ENCODE assay signal across 18 cellular contexts in the genomic region with DNA sequence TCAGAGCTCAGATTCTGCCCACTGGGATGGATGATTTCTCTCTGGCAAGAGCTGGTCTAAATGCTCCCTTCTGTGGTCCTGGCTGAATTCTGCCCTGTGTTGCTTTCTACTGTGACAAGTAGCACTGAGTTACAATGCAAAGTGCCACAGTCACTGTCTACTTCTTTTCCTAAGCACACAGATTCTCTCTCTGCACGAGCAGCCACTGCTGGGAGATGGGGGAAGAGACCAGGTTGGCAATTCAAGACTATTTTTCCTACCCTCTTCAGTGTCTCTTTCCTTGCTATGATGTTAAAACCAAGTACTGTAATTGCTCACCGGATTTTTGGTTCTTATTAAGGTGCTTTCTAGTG. TPM values are rescaled to one million over a fixed set of nuclear protein-coding genes. Genes with fewer than 3 reads are reported as not detected.
DNase-seq lines count a peak whose midpoint lies in the region; ATAC-seq, FAIRE-seq and TF ChIP-seq lines count a peak whose summit lies in the region.
"Had no signal": no experiment of that assay in that cellular context is flagged by ENCODE, and none has a peak within 500 bp of the region (broad histone marks: within the 10 kb centered on the region; RNA-seq: fewer than 3 reads in every experiment).

No MANE protein-coding gene starts in this region.

- POLR2A ChIA-PET in HepG2 (lab: Yijun Ruan, JAX) (no interaction called here), PC-3 (lab: Charles Lee; ENCODE audit: unreplicated experiment) (no interaction called here), H1 (lab: Charles Lee; ENCODE audit: partially characterized antibody) (no interaction called here)

- no peak overlapping the region for H2BK5ac ChIP-seq in H1 (ENCODE audit: low read depth, low read length)

- H3K79me2 ChIP-seq in HepG2 (ENCODE audit: insufficient read depth, low read length) (no peaks in the 10 kb centered on the region), PC-3 (ENCODE audit: low read length) (no peaks in the 10 kb centered on the region), H1 (ENCODE audit: control insufficient read depth in 1 of 2, insufficient read depth in 2 of 2, low read length in 2 of 2) (no peaks in the 10 kb centered on the region)

- H3F3A ChIP-seq in PC-3 (ENCODE audit: low read length, unreplicated experiment) = no peaks in the 10 kb centered on the region

- no peak overlapping the region for H4K5ac ChIP-seq in H1 (ENCODE audit: insufficient read length, low read depth, low read length)

- H3K79me1 ChIP-seq in H1 (ENCODE audit: low read depth, low read length) = no peaks in the 10 kb centered on the region

- H3K23ac ChIP-seq in H1 (ENCODE audit: insufficient read length) = no peak overlapping the region

- no peak overlapping the region for H2BK120ac ChIP-seq in H1 (replicated peaks; ENCODE audit: low read depth, low read length)

- DNase-seq in HepG2 (ENCODE audit: low spot score) (no peak), right lobe of liver (no peak), PC-3 (no peak), H1 (ENCODE audit: low read depth in 1 of 2, low spot score in 2 of 2) (no peak), NCI-H2196 (lab: John Stamatoyannopoulos, UW; ENCODE audit: unreplicated experiment) (no peak), NCI-H146 treated with DMSO at 0.1 percent for 48 hours (lab: John Stamatoyannopoulos, UW; ENCODE audit: unreplicated experiment) (no peak), NCI-H2107 treated with DMSO at 0.1 percent for 48 hours (lab: John Stamatoyannopoulos, UW; ENCODE audit: unreplicated experiment) (no peak)
- DNase-seq: Caco-2; CD8-positive, alpha-beta T cell; DMS53; GOT3; KG1 had no signal

- CTCF ChIA-PET in HepG2 (lab: Yijun Ruan, JAX; ENCODE audit: low intra/inter-chr PET ratio, low total read pairs) = no interaction called here
- CTCF ChIA-PET in PC-3 (lab: Charles Lee) = no interaction called here
- CTCF ChIA-PET in H1 (lab: Charles Lee; ENCODE audit: partially characterized antibody) = no interaction called here

- TF ChIP-seq CTCF in HepG2 (CRISPR knock-in tag; IDR thresholded peaks at IDR 0.05) (no peak), right lobe of liver (IDR thresholded peaks at IDR 0.05) (no peak), PC-3 (conservative IDR thresholded peaks at IDR 0.05; ENCODE audit: low read depth, low read length) (no peak), H1 (IDR thresholded peaks at IDR 0.05; ENCODE audit: control extremely low read depth in 1 of 3, insufficient read depth in 1 of 3, low read depth in 1 of 3, low read length in 3 of 3) (no peak)

- no peak for TF ChIP-seq POLR2A in HepG2 (IDR thresholded peaks at IDR 0.05; ENCODE audit: insufficient read depth in 1 of 2, low read depth in 2 of 2, low read length in 2 of 2)
- no peak for TF ChIP-seq POLR2A in right lobe of liver (IDR thresholded peaks at IDR 0.05)
- TF ChIP-seq POLR2A in H1 (IDR thresholded peaks at IDR 0.05; ENCODE audit: control extremely low read depth in 1 of 2, low read depth in 2 of 2, low read length in 2 of 2) = no peak

- no peaks in the 10 kb centered on the region for H3K4me1 ChIP-seq in HepG2 (ENCODE audit: insufficient read depth, low read length)
- no peaks in the 10 kb centered on the region for H3K4me1 ChIP-seq in right lobe of liver
- H3K4me1 ChIP-seq in PC-3 (ENCODE audit: insufficient read depth, low read length) = no peaks in the 10 kb centered on the region
- no peaks in the 10 kb centered on the region for H3K4me1 ChIP-seq in H1 (replicated peaks in 1 of 4; ENCODE audit: control insufficient read depth in 3 of 4, insufficient read depth in 4 of 4, low read length in 3 of 4)
- H3K4me1 ChIP-seq: A549, Caco-2, HAP-1 had no signal

- H3K27ac ChIP-seq in HepG2 (ENCODE audit: extremely low read length, insufficient read depth, low read length) (no peak overlapping the region), right lobe of liver (no peak overlapping the region), PC-3 (ENCODE audit: low read length) (no peak overlapping the region), H1 (ENCODE audit: low read depth, low read length) (no peak overlapping the region)
- H3K27ac ChIP-seq: A549 had no signal

- H3K9me2 ChIP-seq in PC-3 (replicated peaks; ENCODE audit: low read length) = no peaks in the 10 kb centered on the region

- no peak overlapping the region for H3K4me3 ChIP-seq in HepG2 (replicated peaks in 1 of 3; ENCODE audit: insufficient read depth in 1 of 3, low read depth in 2 of 3, low read length in 3 of 3)
- H3K4me3 ChIP-seq in right lobe of liver = no peak overlapping the region
- H3K4me3 ChIP-seq in PC-3 (ENCODE audit: low read length) = no peak overlapping the region
- no peak overlapping the region for H3K4me3 ChIP-seq in H1 (ENCODE audit: extremely low read depth in 1 of 4, insufficient read depth in 2 of 4, low read depth in 3 of 4, low read length in 4 of 4)
- H3K4me3 ChIP-seq: A549, HAP-1 had no signal

- no peak for FAIRE-seq in HepG2 (lab: Jason Lieb, UNC)
- no peak for FAIRE-seq in H1 (lab: Jason Lieb, UNC)
- FAIRE-seq: A549 had no signal

- no peak overlapping the region for H4K8ac ChIP-seq in H1 (ENCODE audit: extremely low read depth, insufficient read depth, low read length)

- H3K36me3 ChIP-seq in HepG2 (replicated peaks in 1 of 2; ENCODE audit: control insufficient read depth in 1 of 2, insufficient read depth in 2 of 2, low read length in 2 of 2) (no peaks in the 10 kb centered on the region), right lobe of liver (no peaks in the 10 kb centered on the region), PC-3 (ENCODE audit: low read depth, low read length) (no peaks in the 10 kb centered on the region), H1 (ENCODE audit: control insufficient read depth in 2 of 4, insufficient read depth in 4 of 4, low read length in 3 of 4) (no peaks in the 10 kb centered on the region)
- H3K36me3 ChIP-seq: HAP-1 had no signal

- H3K27me3 Mint-ChIP-seq in stimulated activated memory B cell treated with anti-CD40 and anti-IgM and Interleukin-4, amounts not matched to agents 10 μg/mL and 1 μg/mL and 100 μg/mL, for 72 hours = no peaks in the 10 kb centered on the region

- intact Hi-C loops in HepG2 (cut with micrococcal nuclease; ENCODE audit: unreplicated experiment) = no loop called here
- intact Hi-C loops in right lobe of liver (cut with DNase I) = no loop called here
- intact Hi-C loops in PC-3 (cut with micrococcal nuclease) = no loop called here

- H3K27me3 ChIP-seq in HepG2 (ENCODE audit: control insufficient read depth in 1 of 2, insufficient read depth in 2 of 2, low read length in 2 of 2) (no peaks in the 10 kb centered on the region), right lobe of liver (no peaks in the 10 kb centered on the region), PC-3 (ENCODE audit: low read length) (no peaks in the 10 kb centered on the region), H1 (replicated peaks in 1 of 4; ENCODE audit: control insufficient read depth in 3 of 4, extremely low read depth in 1 of 4, insufficient read depth in 3 of 4, low read length in 3 of 4) (no peaks in the 10 kb centered on the region)

- peak; percentile 62 for ATAC-seq in HepG2
- no peak for ATAC-seq in right lobe of liver
- ATAC-seq in PC-3 = 0 out of 2 replicates have a peak, but pooled peaks have one; percentile 15
- ATAC-seq in stimulated activated memory B cell treated with anti-CD40 and anti-IgM and Interleukin-4, amounts not matched to agents 10 μg/mL and 1 μg/mL and 100 μg/mL, for 72 hours = no peak
- ATAC-seq: A549; CD8-positive, alpha-beta T cell had no signal

- no peak overlapping the region for H2BK20ac ChIP-seq in H1 (ENCODE audit: low read length)

- BruUV-seq in HepG2 (replicated peaks; lab: Mats Ljungman, UMichigan) (no TSS peak), PC-3 (replicated peaks; lab: Mats Ljungman, UMichigan) (no TSS peak)

- H3K4me1 Mint-ChIP-seq in stimulated activated memory B cell treated with anti-CD40 and anti-IgM and Interleukin-4, amounts not matched to agents 10 μg/mL and 1 μg/mL and 100 μg/mL, for 72 hours = peaks cover 17% of the 10 kb centered on the region
- H3K4me1 Mint-ChIP-seq: CD14-positive monocyte had no signal

- no peak overlapping the region for H2BK12ac ChIP-seq in H1 (ENCODE audit: low read depth, low read length)

- H4K91ac ChIP-seq in H1 (replicated peaks; ENCODE audit: insufficient read length, low read length) = no peak overlapping the region

- no peak overlapping the region for H2AK5ac ChIP-seq in H1 (ENCODE audit: low read depth, low read length)

- H3K18ac ChIP-seq in H1 (ENCODE audit: extremely low read depth, low read length) = no peak overlapping the region

- TF ChIP-seq EP300 in HepG2 (IDR thresholded peaks at IDR 0.05; ENCODE audit: low read depth in 2 of 2, low read length in 2 of 2) (no peak), HepG2 (CRISPR knock-in tag; IDR thresholded peaks at IDR 0.05; ENCODE audit: borderline replicate concordance) (no peak), H1 (IDR thresholded peaks at IDR 0.05; ENCODE audit: borderline replicate concordance in 1 of 2, low read depth in 2 of 2, low read length in 2 of 2) (no peak)

- H4K20me1 ChIP-seq in HepG2 (ENCODE audit: insufficient read depth, low read length) (no peaks in the 10 kb centered on the region), PC-3 (ENCODE audit: low read length) (no peaks in the 10 kb centered on the region), H1 (replicated peaks in 1 of 2; ENCODE audit: control insufficient read depth in 1 of 2, insufficient read depth in 2 of 2, low read length in 2 of 2) (no peaks in the 10 kb centered on the region)

- H3K4me3 Mint-ChIP-seq in stimulated activated memory B cell treated with anti-CD40 and anti-IgM and Interleukin-4, amounts not matched to agents 10 μg/mL and 1 μg/mL and 100 μg/mL, for 72 hours = no peak overlapping the region
- H3K4me3 Mint-ChIP-seq: CD14-positive monocyte; CD8-positive, alpha-beta T cell had no signal

- no peaks in the 10 kb centered on the region for H3K9me3 Mint-ChIP-seq in stimulated activated memory B cell treated with anti-CD40 and anti-IgM and Interleukin-4, amounts not matched to agents 10 μg/mL and 1 μg/mL and 100 μg/mL, for 72 hours

- H3K4me2 ChIP-seq in HepG2 (ENCODE audit: low read depth, low read length) (no peak overlapping the region), PC-3 (ENCODE audit: low read length) (no peak overlapping the region), H1 (ENCODE audit: insufficient read depth in 1 of 2, low read depth in 2 of 2, low read length in 2 of 2) (no peak overlapping the region)
- H3K4me2 ChIP-seq: A549 had no signal

- peak overlapping the region; percentile 32 for H3K27ac Mint-ChIP-seq in stimulated activated memory B cell treated with anti-CD40 and anti-IgM and Interleukin-4, amounts not matched to agents 10 μg/mL and 1 μg/mL and 100 μg/mL, for 72 hours
- H3K27ac Mint-ChIP-seq: CD14-positive monocyte; CD8-positive, alpha-beta T cell had no signal

- no peak overlapping the region for H3K56ac ChIP-seq in H1 (replicated peaks; ENCODE audit: insufficient read length, low read depth, low read length)

- no peak overlapping the region for H2AFZ ChIP-seq in HepG2 (ENCODE audit: low read length)
- no peak overlapping the region for H2AFZ ChIP-seq in PC-3 (ENCODE audit: low read length)
- peak overlapping the region; percentile 64 for H2AFZ ChIP-seq in H1 (ENCODE audit: low read length)

- in situ Hi-C loops in HepG2 (cut with HindIII; ENCODE audit: extremely low pct_ligation_motif_present, low pct_unique_long_range_greater_than_20kb) = no loop called here

- H3K9me3 ChIP-seq in HepG2 (ENCODE audit: low read length) (0 out of 2 replicates have a peak, but pooled peaks cover 4% of the 10 kb centered on the region), right lobe of liver (no peaks in the 10 kb centered on the region), PC-3 (ENCODE audit: low read length) (no peaks in the 10 kb centered on the region), H1 (ENCODE audit: insufficient read depth in 2 of 2, low read depth in 1 of 2, low read length in 1 of 2) (no peaks in the 10 kb centered on the region)
- H3K9me3 ChIP-seq: A549, Caco-2, HAP-1 had no signal

- no peak overlapping the region for H2BK15ac ChIP-seq in H1 (ENCODE audit: low read length)

- H3K9ac ChIP-seq in HepG2 (ENCODE audit: insufficient read depth, low read depth, low read length) (no peak overlapping the region), PC-3 (ENCODE audit: low read length) (no peak overlapping the region), H1 (replicated peaks in 1 of 4; ENCODE audit: extremely low read depth in 1 of 4, low read depth in 3 of 4, low read length in 3 of 4) (no peak overlapping the region)

- TF ChIP-seq RAD21 in HepG2 (CRISPR knock-in tag; IDR thresholded peaks at IDR 0.05) (no peak), H1 (IDR thresholded peaks at IDR 0.05 in 1 of 2, conservative IDR thresholded peaks at IDR 0.05 in 1 of 2; ENCODE audit: low read depth in 2 of 2, low read length in 2 of 2) (no peak)

- H3K23me2 ChIP-seq in H1 (ENCODE audit: low read depth, low read length) = no peaks in the 10 kb centered on the region

- H3K14ac ChIP-seq in H1 (ENCODE audit: insufficient read length) = no peak overlapping the region

- H3K4ac ChIP-seq in H1 (replicated peaks; ENCODE audit: insufficient read length, low read depth, low read length) = no peak overlapping the region

- 8% methylated on average over 2 of the region's 2 CpGs for WGBS in HepG2 (ENCODE audit: low lambda C conversion rate)
- 69% methylated on average over 2 of the region's 2 CpGs for WGBS in right lobe of liver (ENCODE audit: insufficient coverage, low coverage, low lambda C conversion rate, missing lambda C conversion rate)
- 74% methylated on average over 2 of the region's 2 CpGs; no CpG with 5 or more reads in 1 of the 2 experiments for WGBS in H1 (ENCODE audit: extremely low coverage in 1 of 2, insufficient coverage in 1 of 2, insufficient read length in 1 of 2, insufficient replicate concordance in 2 of 2, low coverage in 1 of 2, low lambda C conversion rate in 2 of 2, missing lambda C conversion rate in 1 of 2), 2 experiments

- peaks cover 88% of the 10 kb centered on the region for H3K36me3 Mint-ChIP-seq in stimulated activated memory B cell treated with anti-CD40 and anti-IgM and Interleukin-4, amounts not matched to agents 10 μg/mL and 1 μg/mL and 100 μg/mL, for 72 hours

RNA-seq across cellular contexts. Expression of gene STAP1, which starts 45.5 kb away (rescaled TPM):
- not detected in 2 replicates for total RNA-seq in HepG2 (2016; rRNA removed; fragmentation: Illumina TruSeq; extraction: Trizol)
- not detected in 2 replicates for total RNA-seq in HepG2 (2016; cell fraction: cytosol; rRNA removed; fragmentation: Illumina TruSeq; extraction: Trizol; ENCODE audit: low read depth)
- not detected in 2 replicates for total RNA-seq in HepG2 (2016; cell fraction: insoluble cytoplasmic fraction; rRNA removed; fragmentation: Illumina TruSeq; extraction: Trizol)
- not detected in 2 replicates for total RNA-seq in HepG2 (2016; cell fraction: membrane; rRNA removed; fragmentation: Illumina TruSeq; extraction: Trizol)
- not detected in 2 replicates for total RNA-seq in HepG2 (2016; cell fraction: nucleus; rRNA removed; fragmentation: Illumina TruSeq; extraction: Trizol)
- polyA plus RNA-seq in HepG2 (2011; rRNA removed) = not detected in 2 replicates
- polyA plus RNA-seq in HepG2 (2011; cell fraction: cytosol; rRNA removed) = not detected in 2 replicates
- not detected in 2 replicates for polyA plus RNA-seq in HepG2 (2011; cell fraction: nucleus; rRNA removed)
- polyA plus RNA-seq in HepG2 (2012) = not detected in 2 replicates
- not detected in 2 replicates for polyA plus RNA-seq in HepG2 (2016; cell fraction: cytosol; fragmentation: Illumina TruSeq; extraction: Trizol; ENCODE audit: low read depth)
- not detected in 2 replicates for polyA plus RNA-seq in HepG2 (2016; cell fraction: insoluble cytoplasmic fraction; fragmentation: Illumina TruSeq; extraction: Trizol; ENCODE audit: low read depth)
- not detected in 2 replicates for polyA plus RNA-seq in HepG2 (2016; cell fraction: membrane; fragmentation: Illumina TruSeq; extraction: Trizol; ENCODE audit: low read depth)
- not detected in 2 replicates for polyA plus RNA-seq in HepG2 (2016; cell fraction: nucleus; fragmentation: Illumina TruSeq; extraction: Trizol; ENCODE audit: insufficient read depth, low read depth)
- not detected in 2 replicates for polyA minus RNA-seq in HepG2 (2011; rRNA and poly(A)+ RNA removed; ENCODE audit: low replicate concordance)
- polyA minus RNA-seq in HepG2 (2011; cell fraction: cytosol; rRNA and poly(A)+ RNA removed) = not detected in 2 replicates
- not detected in 2 replicates for polyA minus RNA-seq in HepG2 (2011; cell fraction: nucleus; rRNA and poly(A)+ RNA removed)
- total RNA-seq in right lobe of liver = not detected
- total RNA-seq in PC-3 (2014; rRNA removed) = not detected in 2 replicates
- not detected in 2 replicates for total RNA-seq in H1 (2021; fragmentation: NEBNext Ultra II Directional; extraction: Animal tissue kit (Norgen Biotek cat#: 25700))
- polyA plus RNA-seq in H1 (2011; rRNA removed) = not detected in 2 replicates
- not detected for polyA plus RNA-seq in H1 (2011; cell fraction: cytosol; rRNA removed)
- polyA plus RNA-seq in H1 (2011; cell fraction: nucleus; rRNA removed) = not detected
- not detected in 4 replicates for polyA plus RNA-seq in H1 (2012, experiment 1 of 2)
- not detected for polyA plus RNA-seq in H1 (2012, experiment 2 of 2)
- not detected for polyA plus RNA-seq in H1 (2013, experiment 1 of 2)
- not detected for polyA plus RNA-seq in H1 (2013, experiment 2 of 2)
- not detected in 2 replicates for polyA minus RNA-seq in H1 (2011; rRNA and poly(A)+ RNA removed)
- not detected for polyA minus RNA-seq in H1 (2011; cell fraction: cytosol; rRNA and poly(A)+ RNA removed)
- not detected for polyA minus RNA-seq in H1 (2011; cell fraction: nucleus; rRNA and poly(A)+ RNA removed)
- total RNA-seq: Caco-2 had no signal
- polyA plus RNA-seq: A549, AG04450, BJ had no signal

RNA-seq across cellular contexts. Expression of gene CENPC, which starts 58.7 kb away (rescaled TPM):
- total RNA-seq in HepG2 (2016; rRNA removed; fragmentation: Illumina TruSeq; extraction: Trizol) (15.7 and 16.4 TPM in 2 replicates), right lobe of liver (10 to 100 TPM in 1 of 6 experiments, 1 to 10 TPM in 5; 4.3 to 10.4 (median 6.8) TPM), PC-3 (2014; rRNA removed) (8.4 and 10.6 TPM in 2 replicates)
- total RNA-seq in HepG2 (2016; cell fraction: cytosol; rRNA removed; fragmentation: Illumina TruSeq; extraction: Trizol; ENCODE audit: low read depth) = 4.8 and 7.5 TPM in 2 replicates
- total RNA-seq in HepG2 (2016; cell fraction: insoluble cytoplasmic fraction; rRNA removed; fragmentation: Illumina TruSeq; extraction: Trizol) = 16.0 and 16.4 TPM in 2 replicates
- total RNA-seq in HepG2 (2016; cell fraction: membrane; rRNA removed; fragmentation: Illumina TruSeq; extraction: Trizol) = 4.0 and 4.5 TPM in 2 replicates
- 37.5 and 45.8 TPM in 2 replicates for total RNA-seq in HepG2 (2016; cell fraction: nucleus; rRNA removed; fragmentation: Illumina TruSeq; extraction: Trizol)
- polyA plus RNA-seq in HepG2 (2011; rRNA removed) (3.3 and 4.7 TPM in 2 replicates), H1 (2011; rRNA removed) (2.2 and 2.8 TPM in 2 replicates)
- polyA plus RNA-seq in HepG2 (2011; cell fraction: cytosol; rRNA removed) = 1.1 and 1.3 TPM in 2 replicates
- 5.6 and 6.0 TPM in 2 replicates for polyA plus RNA-seq in HepG2 (2011; cell fraction: nucleus; rRNA removed)
- polyA plus RNA-seq in HepG2 (2012) = 3.2 and 6.3 TPM in 2 replicates
- polyA plus RNA-seq in HepG2 (2016; cell fraction: cytosol; fragmentation: Illumina TruSeq; extraction: Trizol; ENCODE audit: low read depth) = 0.22 and 0.40 TPM in 2 replicates
- 10.2 and 10.9 TPM in 2 replicates for polyA plus RNA-seq in HepG2 (2016; cell fraction: insoluble cytoplasmic fraction; fragmentation: Illumina TruSeq; extraction: Trizol; ENCODE audit: low read depth)
- 0.55 and 0.59 TPM in 2 replicates for polyA plus RNA-seq in HepG2 (2016; cell fraction: membrane; fragmentation: Illumina TruSeq; extraction: Trizol; ENCODE audit: low read depth)
- 19.2 and 19.7 TPM in 2 replicates for polyA plus RNA-seq in HepG2 (2016; cell fraction: nucleus; fragmentation: Illumina TruSeq; extraction: Trizol; ENCODE audit: insufficient read depth, low read depth)
- 4.4 and 6.1 TPM in 2 replicates for polyA minus RNA-seq in HepG2 (2011; rRNA and poly(A)+ RNA removed; ENCODE audit: low replicate concordance)
- 3.5 and 3.8 TPM in 2 replicates for polyA minus RNA-seq in HepG2 (2011; cell fraction: cytosol; rRNA and poly(A)+ RNA removed)
- 60.2 and 78.0 TPM in 2 replicates for polyA minus RNA-seq in HepG2 (2011; cell fraction: nucleus; rRNA and poly(A)+ RNA removed)
- 14.4 and 15.7 TPM in 2 replicates for total RNA-seq in H1 (2021; fragmentation: NEBNext Ultra II Directional; extraction: Animal tissue kit (Norgen Biotek cat#: 25700))
- polyA plus RNA-seq in H1 (2011; cell fraction: cytosol; rRNA removed) = 4.8 TPM
- 4.9 TPM for polyA plus RNA-seq in H1 (2011; cell fraction: nucleus; rRNA removed)
- polyA plus RNA-seq in H1 (2012, experiment 1 of 2) = 4.4 to 11.8 TPM (median 5.2 TPM) in 4 replicates
- polyA plus RNA-seq in H1 (2012, experiment 2 of 2) = 0.29 TPM
- polyA plus RNA-seq in H1 (2013, experiment 1 of 2) = 11.9 TPM
- 9.5 TPM for polyA plus RNA-seq in H1 (2013, experiment 2 of 2)
- 8.9 and 10.4 TPM in 2 replicates for polyA minus RNA-seq in H1 (2011; rRNA and poly(A)+ RNA removed)
- 5.9 TPM for polyA minus RNA-seq in H1 (2011; cell fraction: cytosol; rRNA and poly(A)+ RNA removed)
- 42.1 TPM for polyA minus RNA-seq in H1 (2011; cell fraction: nucleus; rRNA and poly(A)+ RNA removed)

Comparison
In these comparisons a context has a peak if more than half of its experiments do, and no peak if none do; other contexts are left out.
1. ATAC-seq: peak in HepG2 (single experiment) and PC-3 (single experiment); none in right lobe of liver (0 of 4) and stimulated activated memory B cell treated with anti-CD40 and anti-IgM and Interleukin-4, amounts not matched to agents 10 μg/mL and 1 μg/mL and 100 μg/mL, for 72 hours (single experiment).